ENCODE assay signal across 32 cellular contexts in the genomic region with DNA sequence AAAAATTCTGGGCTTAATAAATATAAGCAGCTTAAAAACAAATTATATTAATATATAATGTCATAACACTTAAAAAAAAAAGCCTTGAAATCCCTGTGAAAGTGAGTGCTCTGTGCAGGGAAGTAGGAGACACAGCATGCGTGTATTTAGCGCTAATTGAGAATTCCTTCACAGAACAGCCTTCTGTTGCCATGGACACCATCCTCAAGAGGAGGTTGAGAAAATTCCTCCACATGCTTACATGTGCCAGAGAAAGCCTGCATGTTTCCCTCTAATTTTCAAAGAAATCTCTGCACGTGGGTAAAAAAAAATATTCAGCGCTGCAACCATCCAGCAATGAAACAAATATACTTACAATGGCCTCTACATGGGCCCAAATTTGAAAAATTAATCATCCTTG.
"Had no signal": no experiment of that assay in that cellular context is flagged by ENCODE, and none has a peak within 500 bp of the region (broad histone marks: within the 10 kb centered on the region; RNA-seq: fewer than 3 reads in every experiment).

No MANE protein-coding gene starts in this region.

- H3K4me1 Mint-ChIP-seq: activated B cell treated with CpG ODN at 0.5 μM for 24 hours had no signal

- H3K4me3 ChIP-seq: adrenal gland, body of pancreas, Peyer's patch, SJSA1 had no signal

- H3K27me3 ChIP-seq: adrenal gland, body of pancreas, Peyer's patch had no signal

- H3K4me3 Mint-ChIP-seq: activated B cell treated with CpG ODN at 0.5 μM for 24 hours; activated CD4-positive, alpha-beta memory T cell treated with anti-CD3 and anti-CD28 coated beads for 36 hours; activated naive CD4-positive, alpha-beta T cell treated with anti-CD3 and anti-CD28 coated beads for 36 hours; activated T-cell treated with anti-CD3 and anti-CD28 coated beads, Interleukin-2, amount 50 U/mL, for 4 hours; activated T-helper 1 cell treated with anti-CD3 and anti-CD28 coated beads, Interleukin-12 subunit alpha, Interleukin-12 subunit beta, Interleukin-2, Interleukin-4 antibody, amounts not matched to agents 30 ng/mL and 10 ng/mL and 1 ng/mL, durations not matched to agents 14 hours and 24 hours and 36 hours had no signal

- H3K9me3 Mint-ChIP-seq: activated B cell treated with CpG ODN at 0.5 μM for 24 hours; activated CD4-positive, alpha-beta memory T cell treated with anti-CD3 and anti-CD28 coated beads for 36 hours; activated T-cell treated with anti-CD3 and anti-CD28 coated beads, Interleukin-2, amount 50 U/mL, for 4 hours; activated T-helper 1 cell treated with anti-CD3 and anti-CD28 coated beads, Interleukin-12 subunit alpha, Interleukin-12 subunit beta, Interleukin-2, Interleukin-4 antibody, amounts not matched to agents 30 ng/mL and 10 ng/mL and 1 ng/mL, durations not matched to agents 14 hours and 24 hours and 36 hours had no signal

- ATAC-seq: activated naive CD4-positive, alpha-beta T cell treated with anti-CD3 and anti-CD28 coated beads, Interleukin-2, amount 50 U/mL, for 72 hours; activated T-cell treated with anti-CD3 and anti-CD28 coated beads, Interleukin-2, amount 50 U/mL, for 4 hours; body of pancreas; PC-3 had no signal

- H3K4me1 ChIP-seq: adrenal gland, Peyer's patch, SJSA1 had no signal

- H3K36me3 Mint-ChIP-seq: activated CD4-positive, alpha-beta memory T cell treated with anti-CD3 and anti-CD28 coated beads for 36 hours; activated naive CD4-positive, alpha-beta T cell treated with anti-CD3 and anti-CD28 coated beads, Interleukin-2, amount 50 U/mL, for 72 hours had no signal

- H3K27me3 Mint-ChIP-seq: activated CD4-positive, alpha-beta memory T cell treated with anti-CD3 and anti-CD28 coated beads for 36 hours had no signal

- H3K36me3 ChIP-seq: adrenal gland, Peyer's patch, SJSA1 had no signal

- H3K27ac ChIP-seq: adrenal gland, body of pancreas, Peyer's patch, SJSA1, VCaP had no signal

- H3K27ac Mint-ChIP-seq: activated B cell treated with CpG ODN at 0.5 μM for 24 hours; activated CD4-positive, alpha-beta memory T cell treated with anti-CD3 and anti-CD28 coated beads for 36 hours; activated naive CD4-positive, alpha-beta T cell treated with anti-CD3 and anti-CD28 coated beads for 36 hours; activated naive CD4-positive, alpha-beta T cell treated with anti-CD3 and anti-CD28 coated beads, Interleukin-2, amount 50 U/mL, for 72 hours; activated T-helper 1 cell treated with anti-CD3 and anti-CD28 coated beads, Interleukin-12 subunit alpha, Interleukin-12 subunit beta, Interleukin-2, Interleukin-4 antibody, amounts not matched to agents 30 ng/mL and 10 ng/mL and 1 ng/mL, durations not matched to agents 14 hours and 24 hours and 36 hours had no signal

- H3K9me3 ChIP-seq: adrenal gland, body of pancreas, Peyer's patch, SJSA1 had no signal

- DNase-seq: activated B cell treated with CpG ODN at 0.5 μM for 24 hours; activated CD4-positive, alpha-beta memory T cell treated with anti-CD3 and anti-CD28 coated beads for 36 hours; activated CD4-positive, alpha-beta T cell treated with anti-CD3 and anti-CD28 coated beads for 4 hours; activated CD4-positive, alpha-beta T cell treated with anti-CD3 and anti-CD28 coated beads, Interleukin-2, amount 50 U/mL, for 1 hour; activated CD4-positive, CD25-positive, alpha-beta regulatory T cell treated with anti-CD3 and anti-CD28 coated beads, Interleukin-2, amount 50 U/mL, for 72 hours; activated CD8-positive, alpha-beta memory T cell treated with anti-CD3 and anti-CD28 coated beads, Interleukin-2, amount 50 U/mL, for 4 hours; activated gamma-delta T cell treated with Interleukin-2 at 50 U/mL for 16 hours; activated naive CD4-positive, alpha-beta T cell treated with anti-CD3 and anti-CD28 coated beads for 36 hours; activated T-cell treated with anti-CD3 and anti-CD28 coated beads for 4 hours; activated T-cell treated with anti-CD3 and anti-CD28 coated beads, Interleukin-2, amount 50 U/mL, for 4 hours; adrenal gland; body of pancreas; NCI-H1092 treated with DMSO at 0.1 percent for 48 hours; NCI-H146; NCI-H187; NCI-H2029 treated with DMSO at 0.1 percent for 48 hours; NCI-H2107; NCI-H226; NCI-H446 treated with DMSO at 0.1 percent for 48 hours; NCI-H748 treated with DMSO at 0.1 percent for 48 hours; NK-92 treated with Interleukin-12 subunit alpha and Interleukin-12 subunit beta, amount 100 ng/mL, for 24 hours; PC-3; Peyer's patch; SHP77 treated with DMSO at 0.1 percent for 48 hours; SW 1271; T-helper 1 cell; T-helper 2 cell; T-helper 9 cell had no signal
